ENCODE assay signal across 19 cellular contexts in genomic region chr1:8945568-8945967, GRCh38. TPM values are rescaled to one million over a fixed set of nuclear protein-coding genes. Genes with fewer than 3 reads are reported as not detected.
DNase-seq lines count a peak whose midpoint lies in the region; ATAC-seq lines count a peak whose summit lies in the region.
"Had no signal": no experiment of that assay in that cellular context is flagged by ENCODE, and none has a peak within 500 bp of the region (broad histone marks: within the 10 kb centered on the region; RNA-seq: fewer than 3 reads in every experiment).

CA6 (plus strand) TSS chr1:8945868; CDS start chr1:8945887, 19 bp downstream.

- no peak within 1 kb of the TSS for H3K4me2 ChIP-seq in neuronal stem cell (ENCODE audit: insufficient read depth, low read length, poor library complexity, severe bottlenecking)

- H3K36me3 ChIP-seq in HUES48 (ENCODE audit: control insufficient read depth, insufficient read depth, low read length) (no peaks in the 10 kb centered on the region), neuronal stem cell (replicated peaks in 1 of 2; ENCODE audit: control insufficient read depth in 2 of 2, insufficient read depth in 2 of 2, low read length in 2 of 2) (no peaks in the 10 kb centered on the region)
- H3K36me3 ChIP-seq: heart left ventricle, neutrophil had no signal

- DNase-seq in activated T-cell treated with anti-CD3 and anti-CD28 coated beads, Interleukin-2, amount 50 U/mL, for 24 hours: no peak
- no peak for DNase-seq in activated T-cell treated with anti-CD3 and anti-CD28 coated beads, Interleukin-2, amount 50 U/mL, for 4 hours
- no peak for DNase-seq in activated naive CD8-positive, alpha-beta T cell treated with anti-CD3 and anti-CD28 coated beads for 36 hours
- DNase-seq in neuronal stem cell (ENCODE audit: low spot score): no peak
- DNase-seq in NCI-H1092 treated with DMSO at 0.1 percent for 48 hours (lab: John Stamatoyannopoulos, UW): no peak
- DNase-seq: effector CD8-positive, alpha-beta T cell; H7; heart left ventricle; NCI-H1694; NCI-H446 treated with DMSO at 0.1 percent for 48 hours; right cardiac atrium had no signal

- no CpG with 5 or more reads among the region's 8 CpGs for WGBS in neuronal stem cell (ENCODE audit: extremely low coverage in 2 of 2, insufficient read length in 2 of 2, insufficient replicate concordance in 1 of 2), 2 donors

- no peaks in the 10 kb centered on the region for H3K27me3 Mint-ChIP-seq in activated T-cell treated with anti-CD3 and anti-CD28 coated beads, Interleukin-2, amount 50 U/mL, for 24 hours
- H3K27me3 Mint-ChIP-seq in activated T-cell treated with anti-CD3 and anti-CD28 coated beads, Interleukin-2, amount 50 U/mL, for 4 hours (ENCODE audit: low read depth): no peaks in the 10 kb centered on the region
- H3K27me3 Mint-ChIP-seq in activated naive CD8-positive, alpha-beta T cell treated with anti-CD3 and anti-CD28 coated beads for 36 hours: no peaks in the 10 kb centered on the region

- peak within 1 kb of the TSS; percentile 77 for H2AFZ ChIP-seq in neuronal stem cell (ENCODE audit: low read length)

- H3K4me1 Mint-ChIP-seq in activated T-cell treated with anti-CD3 and anti-CD28 coated beads, Interleukin-2, amount 50 U/mL, for 24 hours (ENCODE audit: low read depth): peaks cover 75% of the 10 kb centered on the region
- H3K4me1 Mint-ChIP-seq in activated T-cell treated with anti-CD3 and anti-CD28 coated beads, Interleukin-2, amount 50 U/mL, for 4 hours (ENCODE audit: low read depth): peaks cover 72% of the 10 kb centered on the region
- peaks cover 83% of the 10 kb centered on the region for H3K4me1 Mint-ChIP-seq in activated naive CD8-positive, alpha-beta T cell treated with anti-CD3 and anti-CD28 coated beads for 36 hours

- H3K4me3 ChIP-seq in HUES48 (ENCODE audit: low read depth, low read length) (no peak within 1 kb of the TSS), neuronal stem cell (ENCODE audit: low read length in 2 of 2) (no peak within 1 kb of the TSS)
- H3K4me3 ChIP-seq: heart left ventricle had no signal

- peak within 1 kb of the TSS; percentile 46 for H3K4me3 Mint-ChIP-seq in activated T-cell treated with anti-CD3 and anti-CD28 coated beads, Interleukin-2, amount 50 U/mL, for 24 hours
- H3K4me3 Mint-ChIP-seq in activated T-cell treated with anti-CD3 and anti-CD28 coated beads, Interleukin-2, amount 50 U/mL, for 4 hours: no peak within 1 kb of the TSS
- H3K4me3 Mint-ChIP-seq in activated naive CD8-positive, alpha-beta T cell treated with anti-CD3 and anti-CD28 coated beads for 36 hours: peak within 1 kb of the TSS; percentile 71

- no peak within 1 kb of the TSS for H2BK12ac ChIP-seq in neuronal stem cell (ENCODE audit: low read length)

- H3K27ac Mint-ChIP-seq in activated T-cell treated with anti-CD3 and anti-CD28 coated beads, Interleukin-2, amount 50 U/mL, for 24 hours: peak within 1 kb of the TSS; percentile 97
- peak within 1 kb of the TSS; percentile 98 for H3K27ac Mint-ChIP-seq in activated naive CD8-positive, alpha-beta T cell treated with anti-CD3 and anti-CD28 coated beads for 36 hours

- H2BK120ac ChIP-seq in neuronal stem cell (ENCODE audit: low read depth, low read length): no peak within 1 kb of the TSS

- peak within 1 kb of the TSS; percentile 15 for H3K18ac ChIP-seq in neuronal stem cell (ENCODE audit: low read length)

- peaks cover 2% of the 10 kb centered on the region for H3K36me3 Mint-ChIP-seq in activated T-cell treated with anti-CD3 and anti-CD28 coated beads, Interleukin-2, amount 50 U/mL, for 24 hours (ENCODE audit: low read depth)
- H3K36me3 Mint-ChIP-seq in activated T-cell treated with anti-CD3 and anti-CD28 coated beads, Interleukin-2, amount 50 U/mL, for 4 hours (ENCODE audit: insufficient read depth): no peaks in the 10 kb centered on the region
- peaks cover 47% of the 10 kb centered on the region for H3K36me3 Mint-ChIP-seq in activated naive CD8-positive, alpha-beta T cell treated with anti-CD3 and anti-CD28 coated beads for 36 hours

- no peak within 1 kb of the TSS for H3K23ac ChIP-seq in neuronal stem cell (ENCODE audit: low read depth, low read length, poor library complexity)

- H2BK5ac ChIP-seq in neuronal stem cell (ENCODE audit: low read length): no peak within 1 kb of the TSS

- H3K9me3 Mint-ChIP-seq in activated T-cell treated with anti-CD3 and anti-CD28 coated beads, Interleukin-2, amount 50 U/mL, for 24 hours: no peaks in the 10 kb centered on the region
- no peaks in the 10 kb centered on the region for H3K9me3 Mint-ChIP-seq in activated T-cell treated with anti-CD3 and anti-CD28 coated beads, Interleukin-2, amount 50 U/mL, for 4 hours
- H3K9me3 Mint-ChIP-seq in activated naive CD8-positive, alpha-beta T cell treated with anti-CD3 and anti-CD28 coated beads for 36 hours: peaks cover 1% of the 10 kb centered on the region

- H3K4me1 ChIP-seq in HUES48 (ENCODE audit: control insufficient read depth, insufficient read depth, low read length) (peaks cover 23% of the 10 kb centered on the region), neuronal stem cell (ENCODE audit: control insufficient read depth in 2 of 2, insufficient read depth in 1 of 2, low read depth in 1 of 2, low read length in 2 of 2) (peaks cover 22 to 24% of the 10 kb centered on the region in 2 donors)

- no peak within 1 kb of the TSS for H4K8ac ChIP-seq in neuronal stem cell (ENCODE audit: low read depth, low read length)

- H3K4ac ChIP-seq in neuronal stem cell (ENCODE audit: low read length): no peak within 1 kb of the TSS

- H3K27me3 ChIP-seq in HUES48 (ENCODE audit: control insufficient read depth, insufficient read depth, low read length): no peaks in the 10 kb centered on the region
- no peaks in the 10 kb centered on the region for H3K27me3 ChIP-seq in neuronal stem cell (ENCODE audit: control insufficient read depth in 3 of 3, insufficient read depth in 3 of 3, low read depth in 1 of 3, low read length in 3 of 3)
- H3K27me3 ChIP-seq: heart left ventricle, neutrophil had no signal

- H3K9ac ChIP-seq in HUES48 (ENCODE audit: low read depth, low read length) (no peak within 1 kb of the TSS), neuronal stem cell (ENCODE audit: low read depth, low read length, poor library complexity) (no peak within 1 kb of the TSS)

- no peak within 1 kb of the TSS for H4K91ac ChIP-seq in neuronal stem cell (ENCODE audit: low read depth, low read length, poor library complexity)

- peak within 1 kb of the TSS; percentile 70 for H2AK5ac ChIP-seq in neuronal stem cell (ENCODE audit: low read depth, low read length)

- H3K9me3 ChIP-seq in HUES48 (ENCODE audit: control insufficient read depth, insufficient read depth, low read length): no peaks in the 10 kb centered on the region
- no peaks in the 10 kb centered on the region for H3K9me3 ChIP-seq in neuronal stem cell (replicated peaks in 1 of 2; ENCODE audit: control insufficient read depth in 2 of 2, insufficient read depth in 1 of 2, low read depth in 1 of 2, low read length in 2 of 2)
- H3K9me3 ChIP-seq: heart left ventricle, neutrophil had no signal

- no peak for ATAC-seq in activated T-cell treated with anti-CD3 and anti-CD28 coated beads, Interleukin-2, amount 50 U/mL, for 4 hours
- no peak for ATAC-seq in HG02610 (IDR thresholded peaks at IDR 0.05; ENCODE audit: unreplicated experiment)
- no peak for ATAC-seq in HG02798 (IDR thresholded peaks at IDR 0.05; ENCODE audit: poor library complexity, unreplicated experiment)
- ATAC-seq: heart left ventricle, right cardiac atrium had no signal

- H3K14ac ChIP-seq in neuronal stem cell (ENCODE audit: low read length): no peak within 1 kb of the TSS

- H2BK15ac ChIP-seq in neuronal stem cell (ENCODE audit: low read length): peak within 1 kb of the TSS; percentile 7

- peak within 1 kb of the TSS; percentile 20 for H3K27ac ChIP-seq in HUES48 (ENCODE audit: low read depth, low read length)
- no peak within 1 kb of the TSS for H3K27ac ChIP-seq in neuronal stem cell (replicated peaks; ENCODE audit: low read length)
- H3K27ac ChIP-seq: neutrophil had no signal

- H3K79me1 ChIP-seq in neuronal stem cell (ENCODE audit: low read depth, low read length): no peaks in the 10 kb centered on the region

RNA-seq across cellular contexts. Expression of gene CA6, which starts in this region (rescaled TPM):
- under 1 TPM in 2 of 3 donors, not detected in 1; 0.14 to 0.25 TPM for total RNA-seq in activated T-cell treated with anti-CD3 and anti-CD28 coated beads, Interleukin-2, amount 50 U/mL, for 4 hours
- 10 to 100 TPM; 12.3 to 13.7 TPM for total RNA-seq in activated naive CD8-positive, alpha-beta T cell treated with anti-CD3 and anti-CD28 coated beads for 36 hours
- polyA plus RNA-seq in neuronal stem cell (2013, experiment 1 of 2): not detected
- polyA plus RNA-seq in neuronal stem cell (2013, experiment 2 of 2): not detected
- total RNA-seq: cardiac septum, H7, heart left ventricle, mesenteric fat pad, right cardiac atrium, temporal lobe had no signal
- polyA plus RNA-seq: heart left ventricle, keratinocyte, right cardiac atrium had no signal

Comparison
In these comparisons a context has a peak if more than half of its experiments do, and no peak if none do; other contexts are left out.
1. RNA of gene CA6 (total RNA-seq): 12.3 to 13.7 TPM in activated naive CD8-positive, alpha-beta T cell treated with anti-CD3 and anti-CD28 coated beads for 36 hours; 0.14 to 0.25 TPM in activated T-cell treated with anti-CD3 and anti-CD28 coated beads, Interleukin-2, amount 50 U/mL, for 4 hours; every median in the first group is over 10 times any median in the second.